In genomic region chr17:48915459-48916282, GRCh38 we compare ENCODE assay signal across 8 cellular contexts.
DNase-seq lines count a peak whose midpoint lies in the region; ATAC-seq lines count a peak whose summit lies in the region.

No MANE protein-coding gene starts in this region.

- DNase-seq in activated naive CD4-positive, alpha-beta T cell treated with Interleukin-2 at 50 U/mL for 16 hours = peak; percentile 58
- no peak for DNase-seq in activated naive CD4-positive, alpha-beta T cell (lab: John Stamatoyannopoulos, UW)
- DNase-seq in activated CD4-positive, CD25-positive, alpha-beta regulatory T cell treated with anti-CD3 and anti-CD28 coated beads, Interleukin-2, amount 50 U/mL, for 16 hours (ENCODE audit: low read depth, low spot score) = peak; percentile 24
- peak; percentile 95 for DNase-seq in epithelial cell of prostate (ENCODE audit: low read depth, low spot score)
- peak; percentile 29 for DNase-seq in smooth muscle cell of the brain vasculature (ENCODE audit: low read depth, low spot score)
- DNase-seq in NCI-H446 (lab: John Stamatoyannopoulos, UW) = no peak
- DNase-seq in NCI-H1694 (lab: John Stamatoyannopoulos, UW) = no peak

- peak; percentile 83 for ATAC-seq in HG03159 (IDR thresholded peaks at IDR 0.05; ENCODE audit: unreplicated experiment)

- peak overlapping the region; percentile 95 for H3K27ac ChIP-seq in epithelial cell of prostate

Comparison
In these comparisons a context has a peak if more than half of its experiments do, and no peak if none do; other contexts are left out.
1. DNase-seq: peak in activated naive CD4-positive, alpha-beta T cell treated with Interleukin-2 at 50 U/mL for 16 hours (single experiment), activated CD4-positive, CD25-positive, alpha-beta regulatory T cell treated with anti-CD3 and anti-CD28 coated beads, Interleukin-2, amount 50 U/mL, for 16 hours (single experiment), epithelial cell of prostate (single experiment) and smooth muscle cell of the brain vasculature (single experiment); none in activated naive CD4-positive, alpha-beta T cell (0 of 4), NCI-H446 (0 of 2) and NCI-H1694 (single experiment).